1 cellular context compared by ENCODE assay signal in the genomic region with DNA sequence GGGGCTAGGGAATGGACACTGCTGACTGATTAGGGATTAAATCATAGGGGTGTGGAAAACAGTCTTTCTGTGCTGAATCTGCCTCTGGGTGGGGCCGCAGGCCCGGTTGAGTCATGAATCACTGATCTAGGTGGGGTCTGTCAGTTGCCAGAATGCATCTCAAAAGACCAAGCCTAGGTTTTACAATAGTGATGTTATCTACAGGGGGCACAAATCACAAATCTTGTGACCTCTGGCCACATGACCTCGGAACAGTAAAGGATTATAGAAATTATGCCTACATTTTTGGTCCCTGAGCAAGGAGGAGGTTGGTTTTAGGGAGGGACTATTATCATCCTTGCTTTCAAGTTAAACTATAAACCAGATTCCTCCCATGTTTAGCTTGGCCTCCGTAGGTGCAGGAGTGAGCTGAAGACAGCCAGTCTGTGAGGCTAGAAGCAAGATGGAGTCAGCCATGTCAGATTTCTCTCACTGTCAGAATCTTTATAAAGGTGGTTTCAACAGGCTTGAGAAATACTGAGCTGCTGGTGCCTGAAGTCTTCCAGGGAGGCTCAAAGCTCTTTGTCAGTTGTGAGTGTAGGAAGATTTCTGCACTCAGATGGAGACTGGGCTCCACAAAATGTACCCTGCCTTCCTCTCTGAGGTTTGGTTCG.
TF ChIP-seq lines count a peak whose summit lies in the region.

No MANE protein-coding gene starts in this region.

TF ChIP-seq in H1, 55 proteins besides CTCF, POLR2A, EP300 and RAD21:
- TF ChIP-seq MAFK (IDR thresholded peaks at IDR 0.05; ENCODE audit: low read depth, low read length) (no peak), TAF7 (optimal IDR thresholded peaks at IDR 0.05; ENCODE audit: borderline replicate concordance, low read depth, low read length) (no peak), TBP (IDR thresholded peaks at IDR 0.05; ENCODE audit: low read depth, low read length) (no peak), POU5F1 (IDR thresholded peaks at IDR 0.05; ENCODE audit: low read depth, low read length) (no peak)
